ENCODE assay signal across 8 cellular contexts in the genomic region with DNA sequence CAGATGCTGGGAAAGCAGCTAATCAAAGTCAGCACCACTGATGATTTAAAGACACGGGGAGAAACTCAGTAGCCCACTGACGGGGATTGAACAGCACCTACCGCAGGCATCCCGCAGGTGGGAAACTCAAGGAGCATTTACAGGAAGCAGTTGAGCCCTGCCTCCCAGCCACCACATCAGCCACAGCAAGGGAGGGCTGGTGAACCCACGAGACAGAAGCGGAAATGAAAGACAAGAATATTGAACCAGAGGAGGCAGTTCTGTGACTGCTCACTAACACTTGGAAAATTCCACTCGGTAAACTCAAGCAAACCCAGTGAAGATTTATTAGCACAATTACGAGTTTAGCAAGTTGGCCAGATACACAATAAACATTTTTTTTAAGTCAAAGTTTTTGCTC.
A peak's percentile ranks its signal among the peaks of the same experiment; 100 is the strongest.
DNase-seq lines count a peak whose midpoint lies in the region; ATAC-seq and TF ChIP-seq lines count a peak whose summit lies in the region.

No MANE protein-coding gene starts in this region.

- peaks cover 32% of the 10 kb centered on the region for H3K4me1 Mint-ChIP-seq in T-helper 1 cell treated with Interleukin-12 subunit alpha and Interleukin-12 subunit beta and Interleukin-4 antibody, amounts not matched to agents 30 μg/mL and 1 μg/mL, for 36 hours (ENCODE audit: low read depth)
- peaks cover 37% of the 10 kb centered on the region for H3K4me1 Mint-ChIP-seq in activated naive CD8-positive, alpha-beta T cell (ENCODE audit: low read depth)

- DNase-seq in GM10266 (ENCODE audit: extremely low spot score) = peak; percentile 47
- DNase-seq in stimulated activated CD4-positive, alpha-beta T cell treated with anti-CD3 and anti-CD28 coated beads, Interleukin-4, amount 100 ng/mL, for 1 hour = peak; percentile 29
- no peak for DNase-seq in ACHN
- no peak for DNase-seq in COR-L47 (lab: John Stamatoyannopoulos, UW)

- peaks cover 2% of the 10 kb centered on the region for H3K36me3 Mint-ChIP-seq in T-helper 1 cell treated with Interleukin-12 subunit alpha and Interleukin-12 subunit beta and Interleukin-4 antibody, amounts not matched to agents 30 μg/mL and 1 μg/mL, for 36 hours (ENCODE audit: low read depth)
- no peaks in the 10 kb centered on the region for H3K36me3 Mint-ChIP-seq in activated naive CD8-positive, alpha-beta T cell

- ATAC-seq in HG03565 (IDR thresholded peaks at IDR 0.05; ENCODE audit: unreplicated experiment) = no peak
- no peak for ATAC-seq in activated CD4-positive, CD25-positive, alpha-beta regulatory T cell treated with anti-CD3 and anti-CD28 coated beads, Interleukin-2, amount 50 U/mL, for 24 hours

- H3K27me3 Mint-ChIP-seq in T-helper 1 cell treated with Interleukin-12 subunit alpha and Interleukin-12 subunit beta and Interleukin-4 antibody, amounts not matched to agents 30 μg/mL and 1 μg/mL, for 36 hours (ENCODE audit: low read depth) = peaks cover 12% of the 10 kb centered on the region
- H3K27me3 Mint-ChIP-seq in activated naive CD8-positive, alpha-beta T cell = no peaks in the 10 kb centered on the region

- peaks cover 16% of the 10 kb centered on the region for H3K9me3 Mint-ChIP-seq in T-helper 1 cell treated with Interleukin-12 subunit alpha and Interleukin-12 subunit beta and Interleukin-4 antibody, amounts not matched to agents 30 μg/mL and 1 μg/mL, for 36 hours
- no peaks in the 10 kb centered on the region for H3K9me3 Mint-ChIP-seq in activated naive CD8-positive, alpha-beta T cell (ENCODE audit: low read depth)

- H3K27ac Mint-ChIP-seq in T-helper 1 cell treated with Interleukin-12 subunit alpha and Interleukin-12 subunit beta and Interleukin-4 antibody, amounts not matched to agents 30 μg/mL and 1 μg/mL, for 36 hours = peak overlapping the region; percentile 18
- peak overlapping the region; percentile 54 for H3K27ac Mint-ChIP-seq in activated naive CD8-positive, alpha-beta T cell

- in situ Hi-C loops in ACHN (cut with HindIII; ENCODE audit: low pct_ligation_motif_present, low pct_unique_long_range_greater_than_20kb, low sequenced_read_pairs) = no loop called here

- TF ChIP-seq CTCF in GM10266 (IDR thresholded peaks at IDR 0.05; ENCODE audit: control insufficient read depth, insufficient read depth, low read depth, missing control alignments) = no peak

- H3K4me3 Mint-ChIP-seq in T-helper 1 cell treated with Interleukin-12 subunit alpha and Interleukin-12 subunit beta and Interleukin-4 antibody, amounts not matched to agents 30 μg/mL and 1 μg/mL, for 36 hours = peak overlapping the region; percentile 56
- H3K4me3 Mint-ChIP-seq in activated naive CD8-positive, alpha-beta T cell = peak overlapping the region; percentile 69

Comparison
In these comparisons a context has a peak if more than half of its experiments do, and no peak if none do; other contexts are left out.
1. DNase-seq: peak in GM10266 (single experiment) and stimulated activated CD4-positive, alpha-beta T cell treated with anti-CD3 and anti-CD28 coated beads, Interleukin-4, amount 100 ng/mL, for 1 hour (single experiment); none in ACHN (single experiment) and COR-L47 (single experiment).